In the genomic region with DNA sequence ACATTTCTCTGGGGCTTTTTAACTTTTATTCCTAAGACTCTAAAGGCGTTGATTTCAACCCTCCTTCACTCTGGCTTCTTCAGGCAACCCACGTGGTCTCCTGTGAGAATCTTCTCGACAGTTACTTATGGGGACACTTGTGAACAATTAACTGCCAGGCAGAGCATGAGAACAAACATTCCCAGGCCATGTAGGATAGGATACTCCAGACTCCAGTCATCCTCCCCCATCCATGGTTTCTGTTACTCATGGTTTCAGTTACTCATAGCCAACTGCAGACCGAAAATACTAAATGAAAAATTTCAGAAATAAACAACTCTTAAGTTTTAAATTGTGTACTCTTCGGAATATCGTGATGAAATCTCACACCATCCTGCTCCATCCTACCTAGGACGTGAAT, we compare ENCODE assay signal across 16 cellular contexts. TPM values are rescaled to one million over a fixed set of nuclear protein-coding genes. Genes with fewer than 3 reads are reported as not detected.
DNase-seq lines count a peak whose midpoint lies in the region; ATAC-seq and TF ChIP-seq lines count a peak whose summit lies in the region.
"Had no signal": no experiment of that assay in that cellular context is flagged by ENCODE, and none has a peak within 500 bp of the region (broad histone marks: within the 10 kb centered on the region; RNA-seq: fewer than 3 reads in every experiment).

No MANE protein-coding gene starts in this region.

- H3K4me1 Mint-ChIP-seq in activated CD8-positive, alpha-beta T cell treated with anti-CD3 and anti-CD28 coated beads, Interleukin-2, amount 10 ng/mL, durations not matched to agents 7 days and 5 days (ENCODE audit: low read depth): peaks cover 99% of the 10 kb centered on the region

- peaks cover 27% of the 10 kb centered on the region for H3K9me1 ChIP-seq in IMR-90 (ENCODE audit: insufficient read depth, low read length)

- peaks cover 5% of the 10 kb centered on the region for H3K9me3 Mint-ChIP-seq in activated CD8-positive, alpha-beta T cell treated with anti-CD3 and anti-CD28 coated beads, Interleukin-2, amount 10 ng/mL, durations not matched to agents 7 days and 5 days (ENCODE audit: insufficient read depth)
- H3K9me3 Mint-ChIP-seq: IgD-negative memory B cell, naive B cell had no signal

- H4K20me1 ChIP-seq in IMR-90 (ENCODE audit: insufficient read depth, low read length): no peaks in the 10 kb centered on the region

- intact Hi-C loops in IMR-90 (cut with micrococcal nuclease): no loop called here

- no peak overlapping the region for H2BK5ac ChIP-seq in IMR-90 (ENCODE audit: low read depth, low read length, poor library complexity, severe bottlenecking)

- no TSS peak for BruUV-seq in IMR-90 (replicated peaks; lab: Mats Ljungman, UMichigan)

- no peak overlapping the region for H3K23ac ChIP-seq in IMR-90 (ENCODE audit: low read depth, low read length)

- no peak overlapping the region for H2AK9ac ChIP-seq in IMR-90 (replicated peaks; ENCODE audit: low read depth, low read length, poor library complexity)

- H4K5ac ChIP-seq in IMR-90 (ENCODE audit: low read depth, low read length): no peak overlapping the region

- H2BK20ac ChIP-seq in IMR-90 (ENCODE audit: low read depth, low read length): no peak overlapping the region

- H3K4me1 ChIP-seq in IMR-90 (ENCODE audit: control insufficient read depth, insufficient read depth, low read length): peaks cover 6% of the 10 kb centered on the region
- H3K4me1 ChIP-seq in suprapubic skin: peaks cover 12% of the 10 kb centered on the region
- H3K4me1 ChIP-seq: prostate gland had no signal

- H3K9ac ChIP-seq in IMR-90 (ENCODE audit: low read depth, low read length): no peak overlapping the region

- no peak overlapping the region for H2BK15ac ChIP-seq in IMR-90 (ENCODE audit: low read depth, low read length)

- in situ Hi-C loops in IMR-90 (cut with MboI; ENCODE audit: low sequenced_read_pairs): no loop called here

- H3K18ac ChIP-seq in IMR-90 (ENCODE audit: low read depth, low read length): no peak overlapping the region

- ATAC-seq in IMR-90 (ENCODE audit: low read depth): peak; percentile 42; the same call in 1 of the 2 replicates
- no peak for ATAC-seq in activated CD8-positive, alpha-beta T cell treated with anti-CD3 and anti-CD28 coated beads, Interleukin-2, amount 10 ng/mL, durations not matched to agents 7 days and 5 days
- no peak for ATAC-seq in esophagus mucosa
- ATAC-seq in HG02973 (IDR thresholded peaks at IDR 0.05; ENCODE audit: unreplicated experiment): no peak
- ATAC-seq: activated T-cell treated with anti-CD3 and anti-CD28 coated beads, Interleukin-2, amount 50 U/mL, for 4 hours had no signal

- no peaks in the 10 kb centered on the region for H3K27me3 Mint-ChIP-seq in activated CD8-positive, alpha-beta T cell treated with anti-CD3 and anti-CD28 coated beads, Interleukin-2, amount 10 ng/mL, durations not matched to agents 7 days and 5 days (ENCODE audit: low read depth)
- H3K27me3 Mint-ChIP-seq: IgD-negative memory B cell, naive B cell had no signal

- no peak overlapping the region for H3K27ac ChIP-seq in IMR-90 (ENCODE audit: insufficient read depth, low read length)
- no peak overlapping the region for H3K27ac ChIP-seq in suprapubic skin
- H3K27ac ChIP-seq: dorsolateral prefrontal cortex, left ventricle myocardium inferior, prostate gland had no signal

- no peak for TF ChIP-seq RAD21 in IMR-90 (IDR thresholded peaks at IDR 0.05; ENCODE audit: low read length)

- H2BK120ac ChIP-seq in IMR-90 (ENCODE audit: low read depth, low read length): no peak overlapping the region

- no peak overlapping the region for H3K56ac ChIP-seq in IMR-90 (ENCODE audit: extremely low read depth, insufficient read depth, low read length)

- TF ChIP-seq CTCF in IMR-90 (conservative IDR thresholded peaks at IDR 0.05; ENCODE audit: low read depth, low read length) (no peak), suprapubic skin (IDR thresholded peaks at IDR 0.05) (no peak)

- no peak overlapping the region for H3K4me3 Mint-ChIP-seq in activated CD8-positive, alpha-beta T cell treated with anti-CD3 and anti-CD28 coated beads, Interleukin-2, amount 10 ng/mL, durations not matched to agents 7 days and 5 days
- H3K4me3 Mint-ChIP-seq: activated T-cell treated with anti-CD3 and anti-CD28 coated beads, Interleukin-2, amount 50 U/mL, for 4 hours; naive B cell had no signal

- H3K9me3 ChIP-seq in IMR-90 (ENCODE audit: control insufficient read depth, insufficient read depth, low read length) (peaks cover 3% of the 10 kb centered on the region; the same call in 1 of the 2 replicates), suprapubic skin (no peaks in the 10 kb centered on the region)
- H3K9me3 ChIP-seq: prostate gland had no signal

- 0 out of 2 replicates have a peak overlapping the region, but pooled peaks have one; percentile 13 for H2AK5ac ChIP-seq in IMR-90 (ENCODE audit: low read depth, low read length)

- TF ChIP-seq POLR2A in IMR-90 (IDR thresholded peaks at IDR 0.05; ENCODE audit: low read depth, low read length) (no peak), suprapubic skin (IDR thresholded peaks at IDR 0.05) (no peak)

- no peak overlapping the region for H3K4me3 ChIP-seq in IMR-90 (ENCODE audit: insufficient read depth, low read depth, low read length)
- no peak overlapping the region for H3K4me3 ChIP-seq in suprapubic skin
- H3K4me3 ChIP-seq: dorsolateral prefrontal cortex, left ventricle myocardium inferior, prostate gland had no signal

- dilution Hi-C loops in IMR-90 (cut with HindIII; ENCODE audit: low sequenced_read_pairs, unreplicated experiment): no loop called here

- no peak overlapping the region for H4K91ac ChIP-seq in IMR-90 (ENCODE audit: insufficient read depth, low read depth, low read length)

- H3K36me3 Mint-ChIP-seq in activated CD8-positive, alpha-beta T cell treated with anti-CD3 and anti-CD28 coated beads, Interleukin-2, amount 10 ng/mL, durations not matched to agents 7 days and 5 days (ENCODE audit: low read depth): peaks cover 79% of the 10 kb centered on the region

- H3K27me3 ChIP-seq in IMR-90 (ENCODE audit: control insufficient read depth, insufficient read depth, low read length) (no peaks in the 10 kb centered on the region), suprapubic skin (no peaks in the 10 kb centered on the region)
- H3K27me3 ChIP-seq: dorsolateral prefrontal cortex had no signal

- peak overlapping the region; percentile 97 for H3K27ac Mint-ChIP-seq in activated CD8-positive, alpha-beta T cell treated with anti-CD3 and anti-CD28 coated beads, Interleukin-2, amount 10 ng/mL, durations not matched to agents 7 days and 5 days
- H3K27ac Mint-ChIP-seq: IgD-negative memory B cell had no signal

- DNase-seq in DMS53 treated with DMSO at 0.1 percent for 48 hours (lab: John Stamatoyannopoulos, UW; ENCODE audit: unreplicated experiment): peak; percentile 78
- peak; percentile 67 for DNase-seq in IMR-90
- no peak for DNase-seq in activated CD8-positive, alpha-beta T cell treated with anti-CD3 and anti-CD28 coated beads, Interleukin-2, amount 10 ng/mL, durations not matched to agents 7 days and 5 days
- peak; percentile 24 for DNase-seq in glomerular visceral epithelial cell (ENCODE audit: extremely low spot score)
- no peak for DNase-seq in suprapubic skin (ENCODE audit: low spot score in 2 of 2)
- DNase-seq in HuH-7 (ENCODE audit: low spot score): no peak
- DNase-seq: activated T-cell treated with anti-CD3 and anti-CD28 coated beads, Interleukin-2, amount 50 U/mL, for 4 hours; dorsolateral prefrontal cortex; left ventricle myocardium inferior; naive B cell; NCI-H69; SW 1271 had no signal

- H2AFZ ChIP-seq in IMR-90 (replicated peaks; ENCODE audit: low read length, poor library complexity): no peak overlapping the region

- CTCF ChIA-PET in IMR-90 (lab: Yijun Ruan, JAX): no interaction called here
- CTCF ChIA-PET in activated CD8-positive, alpha-beta T cell treated with anti-CD3 and anti-CD28 coated beads, Interleukin-2, amount 10 ng/mL, durations not matched to agents 7 days and 5 days (lab: Charles Lee): interaction anchor here (1.3 to 5.6 kb wide), 2 partner anchors 18 to 48 kb away, joined by 3 to 85 read pairs; a partner anchor contains a TSS

- H3K14ac ChIP-seq in IMR-90 (replicated peaks; ENCODE audit: low read depth, low read length): 0 out of 2 replicates have a peak overlapping the region, but pooled peaks have one; percentile 9

- no peak for TF ChIP-seq EP300 in suprapubic skin (IDR thresholded peaks at IDR 0.05)

- POLR2A ChIA-PET in IMR-90 (lab: Charles Lee; ENCODE audit: unreplicated experiment): no interaction called here
- POLR2A ChIA-PET in activated CD8-positive, alpha-beta T cell treated with anti-CD3 and anti-CD28 coated beads, Interleukin-2, amount 10 ng/mL, durations not matched to agents 7 days and 5 days (lab: Charles Lee): interaction anchor here (5.8 kb wide), 1 partner anchor 18 kb away, joined by 541 read pairs; a partner anchor contains a TSS

- peaks cover 0 to 4% of the 10 kb centered on the region in 2 experiments; a peak in 1 of 4 replicates for H3K79me1 ChIP-seq in IMR-90 (ENCODE audit: low read depth in 1 of 2, low read length in 2 of 2)

- no peak overlapping the region for H4K8ac ChIP-seq in IMR-90 (ENCODE audit: low read depth in 2 of 2, low read length in 2 of 2)

- H3K4me2 ChIP-seq in IMR-90 (ENCODE audit: low read depth, low read length): no peak overlapping the region

- WGBS in IMR-90 (ENCODE audit: extremely low coverage in 2 of 2, insufficient read length in 1 of 2), 2 experiments: no CpG with 5 or more reads among the region's 7 CpGs
- WGBS in suprapubic skin: 91% methylated on average over 7 of the region's 7 CpGs

- H3K4ac ChIP-seq in IMR-90 (ENCODE audit: low read depth, low read length): peak overlapping the region; percentile 41; the same call in 1 of the 2 replicates

- H3K36me3 ChIP-seq in IMR-90 (ENCODE audit: control insufficient read depth, insufficient read depth, low read length) (peaks cover 1% of the 10 kb centered on the region; the same call in 1 of the 2 replicates), suprapubic skin (peaks cover 32% of the 10 kb centered on the region)
- H3K36me3 ChIP-seq: prostate gland had no signal

RNA-seq across cellular contexts. Expression of a gene that starts 19.5 kb away (rescaled TPM):
- total RNA-seq in IMR-90 (2012; rRNA removed) (0.28 and 0.72 TPM in 2 replicates), suprapubic skin (1 to 10 TPM in 3 of 4 donors, under 1 TPM in 1; 0.95 to 4.3 (median 1.6) TPM), esophagus mucosa (11.6 TPM)
- polyA plus RNA-seq in IMR-90 (2012; rRNA removed): 0.94 and 1.0 TPM in 2 replicates
- polyA plus RNA-seq in IMR-90 (2012; cell fraction: cytosol; rRNA removed): 0.28 and 1.3 TPM in 2 replicates
- polyA plus RNA-seq in IMR-90 (2012; cell fraction: nucleus; rRNA removed; ENCODE audit: low replicate concordance): 0.58 and 1.4 TPM in 2 replicates
- 10 to 100 TPM; 44.6 to 45.3 TPM for total RNA-seq in activated CD8-positive, alpha-beta T cell treated with anti-CD3 and anti-CD28 coated beads, Interleukin-2, amount 10 ng/mL, durations not matched to agents 7 days and 5 days

Comparison
In these comparisons a context has a peak if more than half of its experiments do, and no peak if none do; other contexts are left out.
1. DNase-seq: peak in DMS53 treated with DMSO at 0.1 percent for 48 hours (single experiment), IMR-90 (single experiment) and glomerular visceral epithelial cell (single experiment); none in activated CD8-positive, alpha-beta T cell treated with anti-CD3 and anti-CD28 coated beads, Interleukin-2, amount 10 ng/mL, durations not matched to agents 7 days and 5 days (single experiment), suprapubic skin (0 of 2) and HuH-7 (single experiment).